Comparison of ENCODE assay signal across 20 cellular contexts in genomic region chr7:99597762-99598501, GRCh38. TPM values are rescaled to one million over a fixed set of nuclear protein-coding genes. Genes with fewer than 3 reads are reported as not detected.
DNase-seq lines count a peak whose midpoint lies in the region; ATAC-seq and TF ChIP-seq lines count a peak whose summit lies in the region.
"Had no signal": no experiment of that assay in that cellular context is flagged by ENCODE, and none has a peak within 500 bp of the region (broad histone marks: within the 10 kb centered on the region; RNA-seq: fewer than 3 reads in every experiment).

TMEM225B (plus strand) TSS chr7:99598267; CDS start chr7:99604389, 6,122 bp downstream.

- no peak within 1 kb of the TSS for H3K27ac Mint-ChIP-seq in activated CD4-positive, alpha-beta T cell treated with anti-CD3 and anti-CD28 coated beads, Interleukin-2, amount 10 ng/mL, durations not matched to agents 7 days and 5 days
- H3K27ac Mint-ChIP-seq in activated T-helper 1 cell treated with anti-CD3 and anti-CD28 coated beads, Interleukin-12 subunit alpha, Interleukin-12 subunit beta, Interleukin-2, Interleukin-4 antibody, amounts not matched to agents 30 ng/mL and 10 ng/mL and 1 ng/mL, durations not matched to agents 14 hours and 24 hours and 36 hours, result no peak within 1 kb of the TSS
- H3K27ac Mint-ChIP-seq in naive thymus-derived CD4-positive, alpha-beta T cell, result no peak within 1 kb of the TSS
- H3K27ac Mint-ChIP-seq: IgD-negative memory B cell, T-cell had no signal

- H3K4me3 ChIP-seq in naive thymus-derived CD4-positive, alpha-beta T cell (ENCODE audit: low read length), result no peak within 1 kb of the TSS
- H3K4me3 ChIP-seq: stomach had no signal

- intact Hi-C loops in activated T-helper 1 cell treated with anti-CD3 and anti-CD28 coated beads, Interleukin-12 subunit alpha, Interleukin-12 subunit beta, Interleukin-2, Interleukin-4 antibody, amounts not matched to agents 30 ng/mL and 10 ng/mL and 1 ng/mL, durations not matched to agents 14 hours and 24 hours and 36 hours (cut with micrococcal nuclease), result no loop called here
- intact Hi-C loops in naive thymus-derived CD4-positive, alpha-beta T cell (cut with micrococcal nuclease), result no loop called here

- no peaks in the 10 kb centered on the region for H3K27me3 Mint-ChIP-seq in activated CD4-positive, alpha-beta T cell treated with anti-CD3 and anti-CD28 coated beads, Interleukin-2, amount 10 ng/mL, durations not matched to agents 7 days and 5 days
- no peaks in the 10 kb centered on the region for H3K27me3 Mint-ChIP-seq in activated T-helper 1 cell treated with anti-CD3 and anti-CD28 coated beads, Interleukin-12 subunit alpha, Interleukin-12 subunit beta, Interleukin-2, Interleukin-4 antibody, amounts not matched to agents 30 ng/mL and 10 ng/mL and 1 ng/mL, durations not matched to agents 14 hours and 24 hours and 36 hours (ENCODE audit: insufficient read depth)
- H3K27me3 Mint-ChIP-seq in naive thymus-derived CD4-positive, alpha-beta T cell, result no peaks in the 10 kb centered on the region
- H3K27me3 Mint-ChIP-seq: central memory CD8-positive, alpha-beta T cell; IgD-negative memory B cell; T-cell had no signal

- no peaks in the 10 kb centered on the region for H3K36me3 Mint-ChIP-seq in activated CD4-positive, alpha-beta T cell treated with anti-CD3 and anti-CD28 coated beads, Interleukin-2, amount 10 ng/mL, durations not matched to agents 7 days and 5 days (ENCODE audit: low read depth)
- no peaks in the 10 kb centered on the region for H3K36me3 Mint-ChIP-seq in activated T-helper 1 cell treated with anti-CD3 and anti-CD28 coated beads, Interleukin-12 subunit alpha, Interleukin-12 subunit beta, Interleukin-2, Interleukin-4 antibody, amounts not matched to agents 30 ng/mL and 10 ng/mL and 1 ng/mL, durations not matched to agents 14 hours and 24 hours and 36 hours (ENCODE audit: low read depth)
- no peaks in the 10 kb centered on the region for H3K36me3 Mint-ChIP-seq in naive thymus-derived CD4-positive, alpha-beta T cell
- H3K36me3 Mint-ChIP-seq: IgD-negative memory B cell, T-cell had no signal

- no peaks in the 10 kb centered on the region for H3K36me3 ChIP-seq in naive thymus-derived CD4-positive, alpha-beta T cell (ENCODE audit: control insufficient read depth in 2 of 3, insufficient read depth in 3 of 3, low read length in 3 of 3)
- H3K36me3 ChIP-seq: stomach had no signal

- no peak for TF ChIP-seq CTCF in GM10248 (IDR thresholded peaks at IDR 0.05; ENCODE audit: control extremely low read depth, extremely low read depth, low read depth, missing control alignments)

- H3K9me3 ChIP-seq in naive thymus-derived CD4-positive, alpha-beta T cell (ENCODE audit: control insufficient read depth in 2 of 3, low read length in 3 of 3), result no peaks in the 10 kb centered on the region
- H3K9me3 ChIP-seq: stomach had no signal

- CTCF ChIA-PET in activated CD4-positive, alpha-beta T cell treated with anti-CD3 and anti-CD28 coated beads, Interleukin-2, amount 10 ng/mL, durations not matched to agents 7 days and 5 days (lab: Charles Lee), result interaction anchor here (1.1 to 1.6 kb wide), 2 partner anchors 11 to 19 kb away, joined by 3 to 6 read pairs; partner anchors contain the start of gene ZSCAN25
- CTCF ChIA-PET in GM10248 (lab: Yijun Ruan, JAX), result no interaction called here
- CTCF ChIA-PET in naive thymus-derived CD4-positive, alpha-beta T cell (lab: Charles Lee), result no interaction called here

- H3K4me1 Mint-ChIP-seq in activated CD4-positive, alpha-beta T cell treated with anti-CD3 and anti-CD28 coated beads, Interleukin-2, amount 10 ng/mL, durations not matched to agents 7 days and 5 days, result peaks cover 4% of the 10 kb centered on the region
- no peaks in the 10 kb centered on the region for H3K4me1 Mint-ChIP-seq in activated T-helper 1 cell treated with anti-CD3 and anti-CD28 coated beads, Interleukin-12 subunit alpha, Interleukin-12 subunit beta, Interleukin-2, Interleukin-4 antibody, amounts not matched to agents 30 ng/mL and 10 ng/mL and 1 ng/mL, durations not matched to agents 14 hours and 24 hours and 36 hours (ENCODE audit: low read depth)
- H3K4me1 Mint-ChIP-seq in naive thymus-derived CD4-positive, alpha-beta T cell, result peaks cover 0 to 3% (median 0%) of the 10 kb centered on the region in 7 donors
- H3K4me1 Mint-ChIP-seq: central memory CD8-positive, alpha-beta T cell; IgD-negative memory B cell had no signal

- no peak within 1 kb of the TSS for H3K27ac ChIP-seq in naive thymus-derived CD4-positive, alpha-beta T cell (ENCODE audit: low read depth, low read length)
- H3K27ac ChIP-seq: stomach had no signal

- H3K4me1 ChIP-seq in naive thymus-derived CD4-positive, alpha-beta T cell (ENCODE audit: control insufficient read depth in 2 of 2, insufficient read depth in 2 of 2, low read length in 2 of 2), result no peaks in the 10 kb centered on the region
- H3K4me1 ChIP-seq: stomach had no signal

- ATAC-seq in naive thymus-derived CD4-positive, alpha-beta T cell, result no peak
- ATAC-seq: esophagus mucosa, HCT116 had no signal

- no peak within 1 kb of the TSS for H3K4me3 Mint-ChIP-seq in activated CD4-positive, alpha-beta T cell treated with anti-CD3 and anti-CD28 coated beads, Interleukin-2, amount 10 ng/mL, durations not matched to agents 7 days and 5 days
- no peak within 1 kb of the TSS for H3K4me3 Mint-ChIP-seq in activated T-helper 1 cell treated with anti-CD3 and anti-CD28 coated beads, Interleukin-12 subunit alpha, Interleukin-12 subunit beta, Interleukin-2, Interleukin-4 antibody, amounts not matched to agents 30 ng/mL and 10 ng/mL and 1 ng/mL, durations not matched to agents 14 hours and 24 hours and 36 hours
- H3K4me3 Mint-ChIP-seq in naive thymus-derived CD4-positive, alpha-beta T cell, result no peak within 1 kb of the TSS
- H3K4me3 Mint-ChIP-seq: central memory CD8-positive, alpha-beta T cell; IgD-negative memory B cell; T-cell had no signal

- DNase-seq in activated CD4-positive, alpha-beta T cell treated with anti-CD3 and anti-CD28 coated beads, Interleukin-2, amount 10 ng/mL, durations not matched to agents 7 days and 5 days, result peak; percentile 74
- DNase-seq in activated CD4-positive, alpha-beta T cell treated with anti-CD3 and anti-CD28 coated beads for 1 hour, result no peak
- DNase-seq in GM10248 (ENCODE audit: extremely low spot score) (peak; percentile 2), NCI-H2107 (lab: John Stamatoyannopoulos, UW) (no peak), GOT3 (lab: John Stamatoyannopoulos, UW) (no peak), NCI-H2107 treated with DMSO at 0.1 percent for 48 hours (lab: John Stamatoyannopoulos, UW; ENCODE audit: unreplicated experiment) (no peak)
- DNase-seq in activated T-helper 1 cell treated with anti-CD3 and anti-CD28 coated beads, Interleukin-12 subunit alpha, Interleukin-12 subunit beta, Interleukin-2, Interleukin-4 antibody, amounts not matched to agents 30 ng/mL and 10 ng/mL and 1 ng/mL, durations not matched to agents 14 hours and 24 hours and 36 hours (ENCODE audit: low spot score), result peak; percentile 37
- DNase-seq in naive thymus-derived CD4-positive, alpha-beta T cell, result peak in 5 of 9 donors; percentile 24 to 46 (median 38)
- DNase-seq: activated effector memory CD4-positive, alpha-beta T cell treated with Interleukin-2 at 50 U/mL for 16 hours; aorta; C1 segment of cervical spinal cord; MM.1S; NCI-H187; NCI-H510A; stomach; T-cell had no signal

- no peaks in the 10 kb centered on the region for H3K9me3 Mint-ChIP-seq in activated CD4-positive, alpha-beta T cell treated with anti-CD3 and anti-CD28 coated beads, Interleukin-2, amount 10 ng/mL, durations not matched to agents 7 days and 5 days
- no peaks in the 10 kb centered on the region for H3K9me3 Mint-ChIP-seq in activated T-helper 1 cell treated with anti-CD3 and anti-CD28 coated beads, Interleukin-12 subunit alpha, Interleukin-12 subunit beta, Interleukin-2, Interleukin-4 antibody, amounts not matched to agents 30 ng/mL and 10 ng/mL and 1 ng/mL, durations not matched to agents 14 hours and 24 hours and 36 hours
- H3K9me3 Mint-ChIP-seq in naive thymus-derived CD4-positive, alpha-beta T cell, result no peaks in the 10 kb centered on the region
- H3K9me3 Mint-ChIP-seq: central memory CD8-positive, alpha-beta T cell; IgD-negative memory B cell; T-cell had no signal

- H3K27me3 ChIP-seq in naive thymus-derived CD4-positive, alpha-beta T cell (ENCODE audit: control insufficient read depth in 2 of 2, insufficient read depth in 2 of 2, low read length in 2 of 2), result no peaks in the 10 kb centered on the region

- POLR2A ChIA-PET in activated CD4-positive, alpha-beta T cell treated with anti-CD3 and anti-CD28 coated beads, Interleukin-2, amount 10 ng/mL, durations not matched to agents 7 days and 5 days (lab: Charles Lee), result no interaction called here
- POLR2A ChIA-PET in GM10248 (lab: Yijun Ruan, JAX), result no interaction called here
- POLR2A ChIA-PET in naive thymus-derived CD4-positive, alpha-beta T cell (lab: Charles Lee), result interaction anchor here (0.7 kb wide), 1 partner anchor 19 kb away, joined by 3 read pairs; the partner anchor contains the start of gene ZSCAN25

RNA-seq across cellular contexts. Expression of gene TMEM225B, which starts in this region (rescaled TPM):
- 1 to 10 TPM; 1.2 to 1.3 TPM for total RNA-seq in activated CD4-positive, alpha-beta T cell treated with anti-CD3 and anti-CD28 coated beads, Interleukin-2, amount 10 ng/mL, durations not matched to agents 7 days and 5 days
- 0.60 and 0.64 TPM in 2 replicates for total RNA-seq in activated T-helper 1 cell treated with anti-CD3 and anti-CD28 coated beads, Interleukin-12 subunit alpha, Interleukin-12 subunit beta, Interleukin-2, Interleukin-4 antibody, amounts not matched to agents 30 ng/mL and 10 ng/mL and 1 ng/mL, durations not matched to agents 14 hours and 24 hours and 36 hours
- 1 to 10 TPM in 1 of 5 experiments, under 1 TPM in 3, not detected in 1; 0.80 to 1.9 (median 0.90) TPM for total RNA-seq in naive thymus-derived CD4-positive, alpha-beta T cell
- polyA plus RNA-seq in naive thymus-derived CD4-positive, alpha-beta T cell, result 1 to 10 TPM in 1 of 2 donors, under 1 TPM in 1; 0.44 to 2.5 TPM

Comparison
In these comparisons a context has a peak if more than half of its experiments do, and no peak if none do; other contexts are left out.
1. DNase-seq: peak in activated CD4-positive, alpha-beta T cell treated with anti-CD3 and anti-CD28 coated beads, Interleukin-2, amount 10 ng/mL, durations not matched to agents 7 days and 5 days (single experiment), GM10248 (single experiment) and naive thymus-derived CD4-positive, alpha-beta T cell (5 of 9); none in activated CD4-positive, alpha-beta T cell treated with anti-CD3 and anti-CD28 coated beads for 1 hour (single experiment), NCI-H2107 (single experiment), GOT3 (single experiment) and NCI-H2107 treated with DMSO at 0.1 percent for 48 hours (single experiment).
2. Peak in DNase-seq in activated T-helper 1 cell treated with anti-CD3 and anti-CD28 coated beads, Interleukin-12 subunit alpha, Interleukin-12 subunit beta, Interleukin-2, Interleukin-4 antibody, amounts not matched to agents 30 ng/mL and 10 ng/mL and 1 ng/mL, durations not matched to agents 14 hours and 24 hours and 36 hours; RNA of the gene not detected or under 1 TPM.